Comparison of ENCODE assay signal across 8 cellular contexts in genomic region chr4:6855692-6856297, GRCh38. TPM values are rescaled to one million over a fixed set of nuclear protein-coding genes. Genes with fewer than 3 reads are reported as not detected.
DNase-seq lines count a peak whose midpoint lies in the region; ATAC-seq and TF ChIP-seq lines count a peak whose summit lies in the region.

No MANE protein-coding gene starts in this region.

- DNase-seq in AG08395 (ENCODE audit: low spot score) = peak; percentile 19
- DNase-seq in NCI-H2227 treated with DMSO at 0.1 percent for 48 hours (lab: John Stamatoyannopoulos, UW) = peak; percentile 3
- DNase-seq in brain microvascular endothelial cell = peak; percentile 56
- no peak for DNase-seq in osteocyte (ENCODE audit: extremely low spot score, unreplicated experiment)
- DNase-seq in NCI-H1694 (lab: John Stamatoyannopoulos, UW) = no peak
- DNase-seq in Ammon's horn (ENCODE audit: low spot score) = no peak

- ATAC-seq in GM18511 (IDR thresholded peaks at IDR 0.05; ENCODE audit: unreplicated experiment) (peak; percentile 96), HG02885 (IDR thresholded peaks at IDR 0.05; ENCODE audit: poor library complexity, unreplicated experiment) (peak; percentile 96)

- no peak for TF ChIP-seq CTCF in brain microvascular endothelial cell (IDR thresholded peaks at IDR 0.05; ENCODE audit: low read depth, low read length, missing control alignments)
- no peak for TF ChIP-seq CTCF in osteocyte (IDR thresholded peaks at IDR 0.05)

- peak overlapping the region; percentile 67 for H3K27ac ChIP-seq in brain microvascular endothelial cell

- no peak overlapping the region for H3K4me3 ChIP-seq in brain microvascular endothelial cell (ENCODE audit: low read depth, low read length)

- H3K27me3 Mint-ChIP-seq in osteocyte (ENCODE audit: unreplicated experiment) = no peaks in the 10 kb centered on the region

- H3K4me3 Mint-ChIP-seq in osteocyte (ENCODE audit: unreplicated experiment) = no peak overlapping the region

- peaks cover 25% of the 10 kb centered on the region for H3K36me3 Mint-ChIP-seq in osteocyte (ENCODE audit: unreplicated experiment)

- no peaks in the 10 kb centered on the region for H3K27me3 ChIP-seq in brain microvascular endothelial cell (replicated peaks)

- H3K27ac Mint-ChIP-seq in osteocyte (ENCODE audit: unreplicated experiment) = peak overlapping the region; percentile 98

- H3K36me3 ChIP-seq in brain microvascular endothelial cell (replicated peaks) = peaks cover 19% of the 10 kb centered on the region

- peaks cover 21% of the 10 kb centered on the region for H3K4me1 Mint-ChIP-seq in osteocyte (ENCODE audit: unreplicated experiment)

- H3K9me3 Mint-ChIP-seq in osteocyte (ENCODE audit: unreplicated experiment) = no peaks in the 10 kb centered on the region

- in situ Hi-C loops in brain microvascular endothelial cell (cut with HindIII; ENCODE audit: low pct_ligation_motif_present, low sequenced_read_pairs) = loop anchor here (25.0 kb wide), 1 partner anchor 118 kb away; no protein-coding TSS in a partner anchor

RNA-seq across cellular contexts. Expression of gene TBC1D14, which starts 53.8 kb away (rescaled TPM):
- 31.0 and 33.2 TPM in 2 replicates for total RNA-seq in osteocyte

Comparison
In these comparisons a context has a peak if more than half of its experiments do, and no peak if none do; other contexts are left out.
1. DNase-seq: peak in AG08395 (single experiment), NCI-H2227 treated with DMSO at 0.1 percent for 48 hours (single experiment) and brain microvascular endothelial cell (single experiment); none in osteocyte (single experiment), NCI-H1694 (single experiment) and Ammon's horn (single experiment).